In genomic region chr13:113298001-113298945, GRCh38 we compare ENCODE assay signal across 8 cellular contexts. TPM values are rescaled to one million over a fixed set of nuclear protein-coding genes. Genes with fewer than 3 reads are reported as not detected.
DNase-seq lines count a peak whose midpoint lies in the region; ATAC-seq and TF ChIP-seq lines count a peak whose summit lies in the region.

No MANE protein-coding gene starts in this region.

- H3K9me3 ChIP-seq in A673 (ENCODE audit: low read depth, low read length, poor library complexity, severe bottlenecking) (no peaks in the 10 kb centered on the region), adipocyte (ENCODE audit: control insufficient read depth, low read length) (no peaks in the 10 kb centered on the region), left lung (no peaks in the 10 kb centered on the region)

- H3K4me1 Mint-ChIP-seq in HFFc6 (ENCODE audit: low read depth) = peaks cover 17% of the 10 kb centered on the region
- peaks cover 19% of the 10 kb centered on the region for H3K4me1 Mint-ChIP-seq in type B pancreatic cell (ENCODE audit: unreplicated experiment)

- no peak for ATAC-seq in left lung

- POLR2A ChIA-PET in A673 (lab: Charles Lee; ENCODE audit: low non-redundant PET) = no interaction called here

- H3K4me1 ChIP-seq in A673 (ENCODE audit: insufficient read depth, low read length, poor library complexity, severe bottlenecking) (peaks cover 8% of the 10 kb centered on the region), adipocyte (ENCODE audit: control insufficient read depth, insufficient read depth, low read length) (peaks cover 19% of the 10 kb centered on the region), left lung (peaks cover 13 to 46% of the 10 kb centered on the region in 2 donors)

- DNase-seq in A673 (ENCODE audit: low spot score) = no peak
- DNase-seq in HFFc6 = no peak
- DNase-seq in adipocyte (ENCODE audit: low read depth) = peak; percentile 60
- DNase-seq in left lung = no peak
- DNase-seq in type B pancreatic cell (ENCODE audit: extremely low spot score, unreplicated experiment) = no peak
- DNase-seq in stimulated activated CD4-positive, alpha-beta T cell treated with anti-CD3 and anti-CD28 coated beads, Interleukin-4, amount 100 ng/mL, for 24 hours = no peak
- no peak for DNase-seq in DMS53 treated with DMSO at 0.1 percent for 48 hours (lab: John Stamatoyannopoulos, UW; ENCODE audit: unreplicated experiment)
- DNase-seq in NCI-H2196 (lab: John Stamatoyannopoulos, UW; ENCODE audit: unreplicated experiment) = no peak

- intact Hi-C loops in A673 (cut with micrococcal nuclease; ENCODE audit: unreplicated experiment) (no loop called here), left lung (cut with DNase I) (no loop called here)

- H3K9me3 Mint-ChIP-seq in HFFc6 (peaks cover 6% of the 10 kb centered on the region), type B pancreatic cell (no peaks in the 10 kb centered on the region)

- H3K27me3 Mint-ChIP-seq in HFFc6 (ENCODE audit: insufficient read depth) (peaks cover 10% of the 10 kb centered on the region; the same call in 1 of the 2 replicates), type B pancreatic cell (peaks cover 11% of the 10 kb centered on the region)

- CTCF ChIA-PET in A673 (lab: Charles Lee) = no interaction called here

- H3K36me3 Mint-ChIP-seq in HFFc6 (ENCODE audit: low read depth) = peaks cover 11% of the 10 kb centered on the region
- H3K36me3 Mint-ChIP-seq in type B pancreatic cell = peaks cover 3% of the 10 kb centered on the region

- H3K36me3 ChIP-seq in A673 (ENCODE audit: insufficient read depth, low read length, poor library complexity, severe bottlenecking) (no peaks in the 10 kb centered on the region), adipocyte (ENCODE audit: control insufficient read depth, insufficient read depth, low read length, severe bottlenecking) (no peaks in the 10 kb centered on the region), left lung (peaks cover 0 to 9% of the 10 kb centered on the region in 2 donors)

- H3K4me3 ChIP-seq in A673 (ENCODE audit: low read depth, low read length, poor library complexity, severe bottlenecking) (peak overlapping the region; percentile 95), adipocyte (ENCODE audit: low read length) (peak overlapping the region; percentile 88), left lung (peak overlapping the region; percentile 87 to 94)

- H3K27ac Mint-ChIP-seq in HFFc6 = peak overlapping the region; percentile 90
- H3K27ac Mint-ChIP-seq in type B pancreatic cell = peak overlapping the region; percentile 91

- TSS peak; percentile 73 for BruUV-seq in A673 (replicated peaks; lab: Mats Ljungman, UMichigan)

- peak overlapping the region; percentile 96 for H3K9ac ChIP-seq in adipocyte (ENCODE audit: low read length)

- TF ChIP-seq CTCF in A673 (conservative IDR thresholded peaks at IDR 0.05; ENCODE audit: low read depth, low read length) (no peak), HFFc6 (IDR thresholded peaks at IDR 0.05) (no peak), left lung (IDR thresholded peaks at IDR 0.05) (no peak), type B pancreatic cell (conservative IDR thresholded peaks at IDR 0.05) (no peak)

- H3K27me3 ChIP-seq in A673 (replicated peaks; ENCODE audit: insufficient read depth, low read depth, low read length, poor library complexity) (no peaks in the 10 kb centered on the region), adipocyte (replicated peaks; ENCODE audit: control insufficient read depth, insufficient read depth, low read length) (no peaks in the 10 kb centered on the region), left lung (no peaks in the 10 kb centered on the region)

- peak overlapping the region; percentile 79 for H3K27ac ChIP-seq in A673 (ENCODE audit: low read depth, low read length, poor library complexity, severe bottlenecking)
- peak overlapping the region; percentile 67 to 94 for H3K27ac ChIP-seq in left lung

- H3K4me3 Mint-ChIP-seq in HFFc6 (peak overlapping the region; percentile 99), type B pancreatic cell (peak overlapping the region; percentile 87)

RNA-seq across cellular contexts. Expression of gene LAMP1, which starts 1.2 kb away (rescaled TPM):
- total RNA-seq in A673 (2021) (117 and 129 TPM in 2 replicates), left lung (100 to 1,000 TPM; 314 to 374 TPM), type B pancreatic cell (ENCODE audit: low replicate concordance) (152 and 312 TPM in 2 replicates)
- 100 to 1,000 TPM; 215 to 255 (median 247) TPM for total RNA-seq in HFFc6 (2021; fragmentation: NEBNext Ultra II Directional; extraction: Animal tissue kit (Norgen Biotek cat#: 25700))
